8 cellular contexts compared by ENCODE assay signal in the genomic region with DNA sequence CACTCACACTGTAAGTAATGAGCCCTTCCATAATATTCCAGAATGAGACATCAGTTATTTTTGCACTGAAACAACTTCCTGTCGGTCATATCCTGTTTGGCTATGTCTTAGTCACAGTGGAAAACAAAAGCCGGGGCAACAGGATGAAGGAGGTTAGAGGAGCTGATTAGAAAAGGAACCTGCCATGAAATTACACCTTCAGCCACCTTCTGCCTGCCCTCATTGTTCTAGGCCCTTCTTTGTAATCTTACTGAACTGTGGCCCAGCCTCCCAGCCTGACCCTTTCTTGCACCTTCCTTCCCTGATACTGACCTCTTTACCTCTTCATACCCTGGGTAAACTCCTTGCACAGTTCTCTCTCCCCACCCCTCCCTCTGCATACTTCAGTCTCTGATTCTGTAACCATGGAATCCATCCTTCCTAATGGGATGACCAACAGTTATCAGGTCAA.
DNase-seq lines count a peak whose midpoint lies in the region; ATAC-seq, FAIRE-seq and TF ChIP-seq lines count a peak whose summit lies in the region.

No MANE protein-coding gene starts in this region.

- 37 to 69% (median 59%) methylated on average over 2 of the region's 2 CpGs for WGBS in small intestine, 3 donors

- no peaks in the 10 kb centered on the region for H3K27me3 Mint-ChIP-seq in activated CD8-positive, alpha-beta T cell treated with anti-CD3 and anti-CD28 coated beads for 36 hours

- ATAC-seq in HG02610 (IDR thresholded peaks at IDR 0.05; ENCODE audit: unreplicated experiment) (peak; percentile 69), GM21529 (IDR thresholded peaks at IDR 0.05; ENCODE audit: unreplicated experiment) (no peak), GM19467 (IDR thresholded peaks at IDR 0.05; ENCODE audit: unreplicated experiment) (no peak)
- peak; percentile 85 for ATAC-seq in activated CD8-positive, alpha-beta T cell treated with anti-CD3 and anti-CD28 coated beads for 36 hours

- DNase-seq in A673 (ENCODE audit: low spot score) (peak; percentile 39), fibroblast of the aortic adventitia (ENCODE audit: low read depth) (peak; percentile 64), small intestine (peak; percentile 3), DMS 273 treated with DMSO at 0.1 percent for 48 hours (lab: John Stamatoyannopoulos, UW) (no peak)
- peak; percentile 62 for DNase-seq in activated CD8-positive, alpha-beta T cell treated with anti-CD3 and anti-CD28 coated beads for 36 hours

- intact Hi-C loops in A673 (cut with micrococcal nuclease; ENCODE audit: unreplicated experiment): no loop called here
- intact Hi-C loops in activated CD8-positive, alpha-beta T cell treated with anti-CD3 and anti-CD28 coated beads for 36 hours (cut with micrococcal nuclease): no loop called here

- H3K9me3 ChIP-seq in A673 (ENCODE audit: low read depth, low read length, poor library complexity, severe bottlenecking) (no peaks in the 10 kb centered on the region), small intestine (ENCODE audit: control insufficient read depth, low read depth) (no peaks in the 10 kb centered on the region)

- POLR2A ChIA-PET in A673 (lab: Charles Lee; ENCODE audit: low non-redundant PET): no interaction called here
- POLR2A ChIA-PET in activated CD8-positive, alpha-beta T cell treated with anti-CD3 and anti-CD28 coated beads for 36 hours (lab: Charles Lee): interaction anchor here (1.2 kb wide), 1 partner anchor 24 kb away, joined by 4 read pairs; no protein-coding TSS in a partner anchor

- BruUV-seq in A673 (replicated peaks; lab: Mats Ljungman, UMichigan): no TSS peak

- H3K4me1 Mint-ChIP-seq in activated CD8-positive, alpha-beta T cell treated with anti-CD3 and anti-CD28 coated beads for 36 hours (ENCODE audit: low read depth): peaks cover 41% of the 10 kb centered on the region

- H3K36me3 ChIP-seq in A673 (ENCODE audit: insufficient read depth, low read length, poor library complexity, severe bottlenecking) (no peaks in the 10 kb centered on the region), small intestine (ENCODE audit: control insufficient read depth in 2 of 2, insufficient read depth in 2 of 2, low read length in 2 of 2) (peaks cover 0 to 3% of the 10 kb centered on the region in 2 donors)

- H3K4me3 ChIP-seq in A673 (ENCODE audit: low read depth, low read length, poor library complexity, severe bottlenecking) (no peak overlapping the region), fibroblast of the aortic adventitia (ENCODE audit: low read depth, low read length) (no peak overlapping the region), small intestine (ENCODE audit: low read depth in 1 of 2, low read length in 2 of 2) (no peak overlapping the region)

- CTCF ChIA-PET in A673 (lab: Charles Lee): no interaction called here
- CTCF ChIA-PET in activated CD8-positive, alpha-beta T cell treated with anti-CD3 and anti-CD28 coated beads for 36 hours (lab: Charles Lee): interaction anchor here (0.8 to 1.1 kb wide), 3 partner anchors 9 to 21 kb away, joined by 3 read pairs; no protein-coding TSS in a partner anchor

- H3K27ac ChIP-seq in A673 (ENCODE audit: low read depth, low read length, poor library complexity, severe bottlenecking) (no peak overlapping the region), small intestine (ENCODE audit: low read depth in 1 of 2, low read length in 1 of 2) (peak overlapping the region; percentile 11 to 74)

- TF ChIP-seq CTCF in A673 (conservative IDR thresholded peaks at IDR 0.05; ENCODE audit: low read depth, low read length) (no peak), fibroblast of the aortic adventitia (IDR thresholded peaks at IDR 0.05; ENCODE audit: insufficient read depth, low read length) (no peak)
- TF ChIP-seq CTCF in activated CD8-positive, alpha-beta T cell treated with anti-CD3 and anti-CD28 coated beads for 36 hours (IDR thresholded peaks at IDR 0.05): no peak

- H3K4me1 ChIP-seq in A673 (ENCODE audit: insufficient read depth, low read length, poor library complexity, severe bottlenecking) (no peaks in the 10 kb centered on the region), small intestine (ENCODE audit: control insufficient read depth in 2 of 2, insufficient read depth in 1 of 2, low read depth in 1 of 2, low read length in 1 of 2) (no peaks in the 10 kb centered on the region)

- H3K27ac Mint-ChIP-seq in activated CD8-positive, alpha-beta T cell treated with anti-CD3 and anti-CD28 coated beads for 36 hours: peak overlapping the region; percentile 95

- FAIRE-seq in small intestine (lab: Jason Lieb, UNC): no peak

- H3K4me3 Mint-ChIP-seq in activated CD8-positive, alpha-beta T cell treated with anti-CD3 and anti-CD28 coated beads for 36 hours: no peak overlapping the region

- peaks cover 17% of the 10 kb centered on the region for H3K36me3 Mint-ChIP-seq in activated CD8-positive, alpha-beta T cell treated with anti-CD3 and anti-CD28 coated beads for 36 hours (ENCODE audit: low read depth)

- H3K9me3 Mint-ChIP-seq in activated CD8-positive, alpha-beta T cell treated with anti-CD3 and anti-CD28 coated beads for 36 hours: no peaks in the 10 kb centered on the region

- H3K27me3 ChIP-seq in A673 (replicated peaks; ENCODE audit: insufficient read depth, low read depth, low read length, poor library complexity) (no peaks in the 10 kb centered on the region), small intestine (ENCODE audit: control insufficient read depth in 2 of 2, insufficient read depth in 2 of 2, low read length in 2 of 2) (no peaks in the 10 kb centered on the region)

Comparison
In these comparisons a context has a peak if more than half of its experiments do, and no peak if none do; other contexts are left out.
1. ATAC-seq: peak in HG02610 (single experiment) and activated CD8-positive, alpha-beta T cell treated with anti-CD3 and anti-CD28 coated beads for 36 hours (single experiment); none in GM21529 (single experiment) and GM19467 (single experiment).